In the genomic region with DNA sequence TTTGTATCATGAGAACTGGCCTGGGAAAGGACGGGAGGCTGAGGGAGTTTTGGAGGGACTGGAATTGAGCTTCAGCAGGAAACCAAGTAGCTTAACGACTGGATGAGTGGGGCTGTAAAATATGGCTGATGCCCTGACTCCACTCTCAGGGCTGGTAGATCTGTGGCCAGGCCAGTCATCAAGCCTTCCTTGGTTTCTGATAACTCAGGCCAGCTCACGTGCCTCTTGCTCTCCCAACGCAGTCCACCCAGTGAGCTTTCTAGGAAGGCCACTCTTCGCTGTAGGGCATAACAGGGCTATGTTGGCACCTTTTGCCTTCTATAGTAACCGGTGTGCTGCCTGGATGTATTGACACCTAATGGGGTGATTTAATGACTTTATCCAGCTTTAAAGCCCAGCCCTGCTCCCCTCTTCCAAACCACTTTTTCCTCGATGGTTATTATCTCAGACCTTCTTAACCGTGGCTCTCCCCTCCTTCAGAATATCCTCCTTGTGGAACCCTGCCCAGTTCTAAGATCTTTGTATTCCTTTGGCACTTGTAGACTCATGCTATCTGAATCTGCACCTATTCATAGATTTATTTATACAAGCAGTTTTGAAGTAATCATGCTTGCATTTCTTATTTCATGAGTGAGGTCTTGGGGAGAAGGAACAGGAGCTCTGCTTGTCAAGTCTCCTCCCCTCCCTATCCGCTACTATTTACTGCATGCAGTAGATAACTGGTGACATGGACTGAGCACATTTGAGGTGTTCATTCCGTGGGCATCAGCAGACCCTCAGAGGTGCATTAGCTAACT, we compare ENCODE assay signal across 1 cellular context.
TF ChIP-seq lines count a peak whose summit lies in the region.

No MANE protein-coding gene starts in this region.

TF ChIP-seq in IMR-90, 13 proteins besides CTCF, POLR2A, EP300 and RAD21:
- TF ChIP-seq CEBPB (IDR thresholded peaks at IDR 0.05; ENCODE audit: low read depth, low read length) (no peak), BHLHE40 (IDR thresholded peaks at IDR 0.05; ENCODE audit: low read depth, low read length) (no peak), RFX5 (IDR thresholded peaks at IDR 0.05; ENCODE audit: low read depth, low read length) (no peak), RCOR1 (IDR thresholded peaks at IDR 0.05; ENCODE audit: insufficient replicate concordance, low read length) (no peak), NFE2L2 (IDR thresholded peaks at IDR 0.05; ENCODE audit: low read depth, low read length) (no peak), MAFK (IDR thresholded peaks at IDR 0.05; ENCODE audit: low read depth, low read length) (no peak), MAZ (IDR thresholded peaks at IDR 0.05; ENCODE audit: borderline replicate concordance, low read depth, low read length) (no peak), USF2 (IDR thresholded peaks at IDR 0.05; ENCODE audit: low read depth, low read length) (no peak), CHD1 (IDR thresholded peaks at IDR 0.05; ENCODE audit: low read depth, low read length) (no peak), MXI1 (IDR thresholded peaks at IDR 0.05; ENCODE audit: borderline replicate concordance, low read depth, low read length) (no peak), SMC3 (IDR thresholded peaks at IDR 0.05; ENCODE audit: low read depth, low read length) (no peak), FOS (IDR thresholded peaks at IDR 0.05; ENCODE audit: low read depth, low read length) (no peak)
- TF ChIP-seq, protein P1, sequence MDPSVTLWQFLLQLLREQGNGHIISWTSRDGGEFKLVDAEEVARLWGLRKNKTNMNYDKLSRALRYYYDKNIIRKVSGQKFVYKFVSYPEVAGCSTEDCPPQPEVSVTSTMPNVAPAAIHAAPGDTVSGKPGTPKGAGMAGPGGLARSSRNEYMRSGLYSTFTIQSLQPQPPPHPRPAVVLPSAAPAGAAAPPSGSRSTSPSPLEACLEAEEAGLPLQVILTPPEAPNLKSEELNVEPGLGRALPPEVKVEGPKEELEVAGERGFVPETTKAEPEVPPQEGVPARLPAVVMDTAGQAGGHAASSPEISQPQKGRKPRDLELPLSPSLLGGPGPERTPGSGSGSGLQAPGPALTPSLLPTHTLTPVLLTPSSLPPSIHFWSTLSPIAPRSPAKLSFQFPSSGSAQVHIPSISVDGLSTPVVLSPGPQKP (IDR thresholded peaks at IDR 0.05; ENCODE audit: borderline replicate concordance, low read depth, low read length): no peak
